Comparison of ENCODE assay signal across 21 cellular contexts in genomic region chr3:190446492-190447301, GRCh38. TPM values are rescaled to one million over a fixed set of nuclear protein-coding genes. Genes with fewer than 3 reads are reported as not detected.
DNase-seq lines count a peak whose midpoint lies in the region; ATAC-seq, FAIRE-seq and TF ChIP-seq lines count a peak whose summit lies in the region.
"Had no signal": no experiment of that assay in that cellular context is flagged by ENCODE, and none has a peak within 500 bp of the region (broad histone marks: within the 10 kb centered on the region; RNA-seq: fewer than 3 reads in every experiment).

No MANE protein-coding gene starts in this region.

- H3K79me2 ChIP-seq in HepG2 (ENCODE audit: insufficient read depth, low read length): no peaks in the 10 kb centered on the region

- intact Hi-C loops in CD4-positive, alpha-beta T cell (cut with DNase I, micrococcal nuclease): no loop called here
- intact Hi-C loops in HepG2 (cut with micrococcal nuclease; ENCODE audit: unreplicated experiment): no loop called here

- FAIRE-seq in HepG2 (lab: Jason Lieb, UNC): no peak

- no peak overlapping the region for H3K4me3 Mint-ChIP-seq in CD4-positive, alpha-beta T cell
- H3K4me3 Mint-ChIP-seq in stimulated activated naive B cell treated with anti-CD40 and anti-IgM and Interleukin-4, amounts not matched to agents 10 μg/mL and 1 μg/mL and 100 μg/mL, for 72 hours: no peak overlapping the region
- H3K4me3 Mint-ChIP-seq: activated CD4-positive, alpha-beta memory T cell treated with anti-CD3 and anti-CD28 coated beads, Interleukin-2, amount 10 ng/mL, durations not matched to agents 7 days and 5 days; activated T-helper 1 cell treated with anti-CD3 and anti-CD28 coated beads, Interleukin-12 subunit alpha, Interleukin-12 subunit beta, Interleukin-2, Interleukin-4 antibody, amounts not matched to agents 30 ng/mL and 10 ng/mL and 1 ng/mL, durations not matched to agents 14 hours and 24 hours and 36 hours; IgD-negative memory B cell; natural killer cell had no signal

- CTCF ChIA-PET in CD4-positive, alpha-beta T cell (lab: Charles Lee): no interaction called here
- CTCF ChIA-PET in HepG2 (lab: Yijun Ruan, JAX; ENCODE audit: low intra/inter-chr PET ratio, low total read pairs): no interaction called here

- WGBS in HepG2 (ENCODE audit: low lambda C conversion rate): 26% methylated on average over 6 of the region's 6 CpGs

- no peak overlapping the region for H3K9ac ChIP-seq in HepG2 (ENCODE audit: insufficient read depth, low read depth, low read length)

- TF ChIP-seq RAD21 in HepG2 (CRISPR knock-in tag; IDR thresholded peaks at IDR 0.05): no peak

- TF ChIP-seq CTCF in CD4-positive, alpha-beta T cell (IDR thresholded peaks at IDR 0.05): no peak
- TF ChIP-seq CTCF in HL-60 (IDR thresholded peaks at IDR 0.05; ENCODE audit: insufficient read depth, low read length) (no peak), VCaP (conservative IDR thresholded peaks at IDR 0.05) (no peak), HepG2 (CRISPR knock-in tag; IDR thresholded peaks at IDR 0.05) (no peak)

- POLR2A ChIA-PET in CD4-positive, alpha-beta T cell (lab: Charles Lee): no interaction called here
- POLR2A ChIA-PET in HepG2 (lab: Yijun Ruan, JAX): no interaction called here

- TF ChIP-seq POLR2A in HepG2 (IDR thresholded peaks at IDR 0.05; ENCODE audit: insufficient read depth in 1 of 2, low read depth in 2 of 2, low read length in 2 of 2): no peak

- H4K20me1 ChIP-seq in HepG2 (ENCODE audit: insufficient read depth, low read length): no peaks in the 10 kb centered on the region

- BruUV-seq in HepG2 (replicated peaks; lab: Mats Ljungman, UMichigan): no TSS peak

- no peak overlapping the region for H3K4me2 ChIP-seq in HepG2 (ENCODE audit: low read depth, low read length)

- no peaks in the 10 kb centered on the region for H3K27me3 Mint-ChIP-seq in CD4-positive, alpha-beta T cell
- peaks cover 0 to 8% of the 10 kb centered on the region in 2 donors for H3K27me3 Mint-ChIP-seq in stimulated activated naive B cell treated with anti-CD40 and anti-IgM and Interleukin-4, amounts not matched to agents 10 μg/mL and 1 μg/mL and 100 μg/mL, for 72 hours

- H3K27ac Mint-ChIP-seq in CD4-positive, alpha-beta T cell: no peak overlapping the region
- no peak overlapping the region for H3K27ac Mint-ChIP-seq in stimulated activated naive B cell treated with anti-CD40 and anti-IgM and Interleukin-4, amounts not matched to agents 10 μg/mL and 1 μg/mL and 100 μg/mL, for 72 hours
- H3K27ac Mint-ChIP-seq: activated CD4-positive, alpha-beta memory T cell treated with anti-CD3 and anti-CD28 coated beads, Interleukin-2, amount 10 ng/mL, durations not matched to agents 7 days and 5 days; activated T-helper 1 cell treated with anti-CD3 and anti-CD28 coated beads, Interleukin-12 subunit alpha, Interleukin-12 subunit beta, Interleukin-2, Interleukin-4 antibody, amounts not matched to agents 30 ng/mL and 10 ng/mL and 1 ng/mL, durations not matched to agents 14 hours and 24 hours and 36 hours; IgD-negative memory B cell; natural killer cell had no signal

- peaks cover 12% of the 10 kb centered on the region for H3K4me1 Mint-ChIP-seq in CD4-positive, alpha-beta T cell (ENCODE audit: low read depth)
- H3K4me1 Mint-ChIP-seq in stimulated activated naive B cell treated with anti-CD40 and anti-IgM and Interleukin-4, amounts not matched to agents 10 μg/mL and 1 μg/mL and 100 μg/mL, for 72 hours: no peaks in the 10 kb centered on the region
- H3K4me1 Mint-ChIP-seq: IgD-negative memory B cell, natural killer cell had no signal

- H3K9me3 Mint-ChIP-seq in CD4-positive, alpha-beta T cell: no peaks in the 10 kb centered on the region
- H3K9me3 Mint-ChIP-seq in stimulated activated naive B cell treated with anti-CD40 and anti-IgM and Interleukin-4, amounts not matched to agents 10 μg/mL and 1 μg/mL and 100 μg/mL, for 72 hours: no peaks in the 10 kb centered on the region
- H3K9me3 Mint-ChIP-seq: activated CD4-positive, alpha-beta memory T cell treated with anti-CD3 and anti-CD28 coated beads, Interleukin-2, amount 10 ng/mL, durations not matched to agents 7 days and 5 days; activated T-helper 1 cell treated with anti-CD3 and anti-CD28 coated beads, Interleukin-12 subunit alpha, Interleukin-12 subunit beta, Interleukin-2, Interleukin-4 antibody, amounts not matched to agents 30 ng/mL and 10 ng/mL and 1 ng/mL, durations not matched to agents 14 hours and 24 hours and 36 hours; IgD-negative memory B cell; natural killer cell had no signal

- H2AFZ ChIP-seq in HepG2 (ENCODE audit: low read length): no peak overlapping the region

- no peak overlapping the region for H3K27ac ChIP-seq in CD4-positive, alpha-beta T cell (ENCODE audit: low read depth, low read length)
- H3K27ac ChIP-seq in HL-60 (replicated peaks) (peak overlapping the region; percentile 12; the same call in 1 of the 2 replicates), VCaP (peak overlapping the region; percentile 73), HepG2 (ENCODE audit: extremely low read length, insufficient read depth, low read length) (no peak overlapping the region)
- H3K27ac ChIP-seq: C4-2B, psoas muscle, tibial artery had no signal

- no peak overlapping the region for H3K4me3 ChIP-seq in HL-60 (replicated peaks; ENCODE audit: insufficient read depth, low read length)
- H3K4me3 ChIP-seq in HepG2 (replicated peaks in 1 of 3; ENCODE audit: insufficient read depth in 1 of 3, low read depth in 2 of 3, low read length in 3 of 3): no peak overlapping the region
- H3K4me3 ChIP-seq: lung, psoas muscle, tibial artery had no signal

- DNase-seq in CD4-positive, alpha-beta T cell: no peak
- DNase-seq in HL-60 (ENCODE audit: low read depth in 1 of 2, low spot score in 1 of 2) (peak in 1 of 2 experiments; percentile 43), HepG2 (ENCODE audit: low spot score) (no peak), CD1c-positive myeloid dendritic cell (ENCODE audit: extremely low spot score) (no peak), UCSD-AML1 (lab: John Stamatoyannopoulos, UW; ENCODE audit: unreplicated experiment) (no peak)
- DNase-seq in stimulated activated naive B cell treated with anti-CD40 and anti-IgM and Interleukin-4, amounts not matched to agents 10 μg/mL and 1 μg/mL and 100 μg/mL, for 72 hours: no peak
- DNase-seq in stimulated activated CD4-positive, alpha-beta T cell treated with anti-CD3 and anti-CD28 coated beads, Interleukin-2, amount 100 ng/mL, for 24 hours: no peak
- DNase-seq: activated CD4-positive, alpha-beta memory T cell treated with anti-CD3 and anti-CD28 coated beads, Interleukin-2, amount 10 ng/mL, durations not matched to agents 7 days and 5 days; amniotic stem cell; natural killer cell; NCI-H1417; NCI-H226; psoas muscle; SHP77 treated with DMSO at 0.1 percent for 48 hours; tibial artery had no signal

- H3K4me1 ChIP-seq in HepG2 (ENCODE audit: insufficient read depth, low read length): peaks cover 19% of the 10 kb centered on the region
- H3K4me1 ChIP-seq: psoas muscle, tibial artery had no signal

- TF ChIP-seq EP300 in HepG2 (IDR thresholded peaks at IDR 0.05; ENCODE audit: low read depth in 2 of 2, low read length in 2 of 2): no peak
- no peak for TF ChIP-seq EP300 in HepG2 (CRISPR knock-in tag; IDR thresholded peaks at IDR 0.05; ENCODE audit: borderline replicate concordance)

- in situ Hi-C loops in HepG2 (cut with HindIII; ENCODE audit: extremely low pct_ligation_motif_present, low pct_unique_long_range_greater_than_20kb): no loop called here

- H3K9me3 ChIP-seq in CD4-positive, alpha-beta T cell (ENCODE audit: control insufficient read depth, low read length): no peaks in the 10 kb centered on the region
- H3K9me3 ChIP-seq in HepG2 (ENCODE audit: low read length): no peaks in the 10 kb centered on the region
- H3K9me3 ChIP-seq: psoas muscle, tibial artery had no signal

- ATAC-seq in CD4-positive, alpha-beta T cell (ENCODE audit: poor library complexity): peak; percentile 34
- no peak; the same call in 2 of the 3 replicates for ATAC-seq in HepG2
- no peak for ATAC-seq in stimulated activated naive B cell treated with anti-CD40 and anti-IgM and Interleukin-4, amounts not matched to agents 10 μg/mL and 1 μg/mL and 100 μg/mL, for 72 hours (replicated peaks)
- ATAC-seq: psoas muscle had no signal

- H3K27me3 ChIP-seq in CD4-positive, alpha-beta T cell (ENCODE audit: control insufficient read depth, insufficient read depth, low read length): no peaks in the 10 kb centered on the region
- no peaks in the 10 kb centered on the region for H3K27me3 ChIP-seq in HL-60 (ENCODE audit: insufficient read depth, poor library complexity, severe bottlenecking)
- H3K27me3 ChIP-seq in HepG2 (ENCODE audit: control insufficient read depth in 1 of 2, insufficient read depth in 2 of 2, low read length in 2 of 2): no peaks in the 10 kb centered on the region
- H3K27me3 ChIP-seq: tibial artery had no signal

- H3K36me3 ChIP-seq in HepG2 (replicated peaks in 1 of 2; ENCODE audit: control insufficient read depth in 1 of 2, insufficient read depth in 2 of 2, low read length in 2 of 2): no peaks in the 10 kb centered on the region
- H3K36me3 ChIP-seq: tibial artery had no signal

- no peaks in the 10 kb centered on the region for H3K36me3 Mint-ChIP-seq in CD4-positive, alpha-beta T cell (ENCODE audit: low read depth)
- no peaks in the 10 kb centered on the region for H3K36me3 Mint-ChIP-seq in stimulated activated naive B cell treated with anti-CD40 and anti-IgM and Interleukin-4, amounts not matched to agents 10 μg/mL and 1 μg/mL and 100 μg/mL, for 72 hours
- H3K36me3 Mint-ChIP-seq: IgD-negative memory B cell, natural killer cell had no signal

RNA-seq across cellular contexts. Expression of gene TMEM207, which starts 3.0 kb away (rescaled TPM):
- total RNA-seq in CD4-positive, alpha-beta T cell: not detected
- total RNA-seq in HepG2 (2016; rRNA removed; fragmentation: Illumina TruSeq; extraction: Trizol): not detected in 2 replicates
- not detected in 2 replicates for total RNA-seq in HepG2 (2016; cell fraction: cytosol; rRNA removed; fragmentation: Illumina TruSeq; extraction: Trizol; ENCODE audit: low read depth)
- total RNA-seq in HepG2 (2016; cell fraction: insoluble cytoplasmic fraction; rRNA removed; fragmentation: Illumina TruSeq; extraction: Trizol): not detected in 2 replicates
- total RNA-seq in HepG2 (2016; cell fraction: membrane; rRNA removed; fragmentation: Illumina TruSeq; extraction: Trizol): not detected in 2 replicates
- total RNA-seq in HepG2 (2016; cell fraction: nucleus; rRNA removed; fragmentation: Illumina TruSeq; extraction: Trizol): not detected in 2 replicates
- polyA plus RNA-seq in HepG2 (2011; rRNA removed): not detected in 2 replicates
- not detected in 2 replicates for polyA plus RNA-seq in HepG2 (2011; cell fraction: cytosol; rRNA removed)
- polyA plus RNA-seq in HepG2 (2011; cell fraction: nucleus; rRNA removed): not detected in 2 replicates
- polyA plus RNA-seq in HepG2 (2012): not detected in 2 replicates
- not detected in 2 replicates for polyA plus RNA-seq in HepG2 (2016; cell fraction: cytosol; fragmentation: Illumina TruSeq; extraction: Trizol; ENCODE audit: low read depth)
- polyA plus RNA-seq in HepG2 (2016; cell fraction: insoluble cytoplasmic fraction; fragmentation: Illumina TruSeq; extraction: Trizol; ENCODE audit: low read depth): not detected in 2 replicates
- polyA plus RNA-seq in HepG2 (2016; cell fraction: membrane; fragmentation: Illumina TruSeq; extraction: Trizol; ENCODE audit: low read depth): not detected in 2 replicates
- not detected in 2 replicates for polyA plus RNA-seq in HepG2 (2016; cell fraction: nucleus; fragmentation: Illumina TruSeq; extraction: Trizol; ENCODE audit: insufficient read depth, low read depth)
- not detected in 2 replicates for polyA minus RNA-seq in HepG2 (2011; rRNA and poly(A)+ RNA removed; ENCODE audit: low replicate concordance)
- polyA minus RNA-seq in HepG2 (2011; cell fraction: cytosol; rRNA and poly(A)+ RNA removed): not detected in 2 replicates
- polyA minus RNA-seq in HepG2 (2011; cell fraction: nucleus; rRNA and poly(A)+ RNA removed): not detected in 2 replicates
- total RNA-seq: activated CD4-positive, alpha-beta memory T cell treated with anti-CD3 and anti-CD28 coated beads, Interleukin-2, amount 10 ng/mL, durations not matched to agents 7 days and 5 days; activated T-helper 1 cell treated with anti-CD3 and anti-CD28 coated beads, Interleukin-12 subunit alpha, Interleukin-12 subunit beta, Interleukin-2, Interleukin-4 antibody, amounts not matched to agents 30 ng/mL and 10 ng/mL and 1 ng/mL, durations not matched to agents 14 hours and 24 hours and 36 hours; glomerular endothelial cell; lung; natural killer cell; psoas muscle had no signal
- polyA plus RNA-seq: IgD-negative memory B cell, lung, psoas muscle had no signal

RNA-seq across cellular contexts. Expression of gene CLDN16, which starts 58.7 kb away (rescaled TPM):
- not detected for total RNA-seq in CD4-positive, alpha-beta T cell
- 0.21 and 0.24 TPM in 2 replicates for total RNA-seq in HepG2 (2016; rRNA removed; fragmentation: Illumina TruSeq; extraction: Trizol)
- not detected in 2 replicates for total RNA-seq in HepG2 (2016; cell fraction: cytosol; rRNA removed; fragmentation: Illumina TruSeq; extraction: Trizol; ENCODE audit: low read depth)
- 0.09 and 0.15 TPM in 2 replicates for total RNA-seq in HepG2 (2016; cell fraction: insoluble cytoplasmic fraction; rRNA removed; fragmentation: Illumina TruSeq; extraction: Trizol)
- 0.15 TPM in 1 of 2 replicates, not detected in the other for total RNA-seq in HepG2 (2016; cell fraction: membrane; rRNA removed; fragmentation: Illumina TruSeq; extraction: Trizol)
- not detected in 2 replicates for total RNA-seq in HepG2 (2016; cell fraction: nucleus; rRNA removed; fragmentation: Illumina TruSeq; extraction: Trizol)
- 0.04 and 0.13 TPM in 2 replicates for polyA plus RNA-seq in HepG2 (2011; rRNA removed)
- 0.13 and 0.17 TPM in 2 replicates for polyA plus RNA-seq in HepG2 (2011; cell fraction: cytosol; rRNA removed)
- polyA plus RNA-seq in HepG2 (2011; cell fraction: nucleus; rRNA removed): 0.05 TPM in 1 of 2 replicates, not detected in the other
- polyA plus RNA-seq in HepG2 (2012): 0.31 TPM in 1 of 2 replicates, not detected in the other
- 0.14 TPM in 1 of 2 replicates, not detected in the other for polyA plus RNA-seq in HepG2 (2016; cell fraction: cytosol; fragmentation: Illumina TruSeq; extraction: Trizol; ENCODE audit: low read depth)
- polyA plus RNA-seq in HepG2 (2016; cell fraction: insoluble cytoplasmic fraction; fragmentation: Illumina TruSeq; extraction: Trizol; ENCODE audit: low read depth): 0.15 and 0.19 TPM in 2 replicates
- 0.19 TPM in 1 of 2 replicates, not detected in the other for polyA plus RNA-seq in HepG2 (2016; cell fraction: membrane; fragmentation: Illumina TruSeq; extraction: Trizol; ENCODE audit: low read depth)
- polyA plus RNA-seq in HepG2 (2016; cell fraction: nucleus; fragmentation: Illumina TruSeq; extraction: Trizol; ENCODE audit: insufficient read depth, low read depth): 0.13 TPM in 1 of 2 replicates, not detected in the other
- 1.1 TPM in 1 of 2 replicates, not detected in the other for polyA minus RNA-seq in HepG2 (2011; rRNA and poly(A)+ RNA removed; ENCODE audit: low replicate concordance)
- not detected in 2 replicates for polyA minus RNA-seq in HepG2 (2011; cell fraction: cytosol; rRNA and poly(A)+ RNA removed)
- polyA minus RNA-seq in HepG2 (2011; cell fraction: nucleus; rRNA and poly(A)+ RNA removed): 1.3 TPM in 1 of 2 replicates, not detected in the other
- total RNA-seq: activated CD4-positive, alpha-beta memory T cell treated with anti-CD3 and anti-CD28 coated beads, Interleukin-2, amount 10 ng/mL, durations not matched to agents 7 days and 5 days; activated T-helper 1 cell treated with anti-CD3 and anti-CD28 coated beads, Interleukin-12 subunit alpha, Interleukin-12 subunit beta, Interleukin-2, Interleukin-4 antibody, amounts not matched to agents 30 ng/mL and 10 ng/mL and 1 ng/mL, durations not matched to agents 14 hours and 24 hours and 36 hours; natural killer cell; psoas muscle had no signal
- polyA plus RNA-seq: IgD-negative memory B cell, psoas muscle had no signal

Comparison
In these comparisons a context has a peak if more than half of its experiments do, and no peak if none do; other contexts are left out.
1. H3K27ac ChIP-seq: peak in HL-60 (single experiment) and VCaP (single experiment); none in CD4-positive, alpha-beta T cell (single experiment) and HepG2 (single experiment).